Comparison of ENCODE assay signal across 8 cellular contexts in the genomic region with DNA sequence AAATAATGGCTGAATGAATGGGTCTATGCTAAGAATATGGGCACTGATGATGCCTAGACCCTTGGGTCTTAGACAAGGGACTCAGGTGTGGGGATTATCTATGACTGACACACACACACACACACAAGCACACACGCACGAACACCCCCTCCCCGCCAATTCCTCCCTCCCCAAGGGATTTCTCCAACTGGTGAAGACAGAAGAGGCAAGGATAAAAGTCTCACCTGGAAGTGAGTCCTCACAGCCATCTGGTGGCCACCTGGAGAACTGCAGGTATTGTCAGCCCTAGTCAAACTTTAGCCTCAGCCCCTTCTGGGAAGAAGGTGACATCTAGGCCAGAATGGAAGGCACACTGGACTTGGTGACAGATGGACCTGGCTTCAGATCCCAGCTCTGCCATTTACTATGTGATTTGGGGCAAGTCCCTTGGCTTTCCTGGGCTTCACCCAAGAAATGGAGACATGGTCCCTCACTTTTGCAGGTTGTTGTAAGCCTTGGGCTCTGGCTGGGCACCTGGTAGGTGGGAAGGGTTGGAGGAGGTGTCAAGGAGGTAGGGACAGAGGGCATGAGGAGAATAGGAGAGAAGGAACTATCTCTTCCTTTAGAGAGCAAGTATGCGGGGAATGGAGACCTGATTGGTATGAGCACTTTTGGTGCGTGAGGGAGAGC. TPM values are rescaled to one million over a fixed set of nuclear protein-coding genes. Genes with fewer than 3 reads are reported as not detected.
A peak's percentile ranks its signal among the peaks of the same experiment; 100 is the strongest.
DNase-seq lines count a peak whose midpoint lies in the region; ATAC-seq, FAIRE-seq and TF ChIP-seq lines count a peak whose summit lies in the region.

No MANE protein-coding gene starts in this region.

- ATAC-seq in K562 (peak; percentile 36), left colon (peak; percentile 37), GM21447 (IDR thresholded peaks at IDR 0.05; ENCODE audit: unreplicated experiment) (no peak)

- CTCF ChIA-PET in K562 (lab: Yijun Ruan, JAX; ENCODE audit: low intra/inter-chr PET ratio), result interaction anchor here (0.7 to 2.9 kb wide), 8 partner anchors 29 to 344 kb away, joined by 3 to 33 read pairs (median 8); no protein-coding TSS in a partner anchor

- DNase-seq in EL (peak; percentile 38), M059J (ENCODE audit: low read depth) (peak; percentile 61), T1000 (lab: John Stamatoyannopoulos, UW) (peak; percentile 34), K562 (ENCODE audit: extremely low read depth in 1 of 4, low spot score in 3 of 4) (peak; percentile 66 to 84 (median 74)), left colon (peak; percentile 67 to 86), AG08396 (ENCODE audit: low spot score) (no peak)
- DNase-seq in stimulated activated CD4-positive, alpha-beta T cell treated with anti-CD3 and anti-CD28 coated beads, TNF-alpha, amount 100 ng/mL, for 48 hours (ENCODE audit: low read depth in 3 of 3), result peak; percentile 43 to 73 (median 58)

- peaks cover 10% of the 10 kb centered on the region for H3K79me2 ChIP-seq in K562 (ENCODE audit: control insufficient read depth, insufficient read depth, low read length)

- no peak overlapping the region; a peak in 1 of 4 replicates for H3K9ac ChIP-seq in K562 (ENCODE audit: insufficient read depth in 1 of 2, low read depth in 2 of 2, low read length in 2 of 2)

- peak; percentile 79 to 95 for TF ChIP-seq RAD21 in K562 (CRISPR knock-in tag; conservative IDR thresholded peaks at IDR 0.05 in 1 of 2, IDR thresholded peaks at IDR 0.05 in 1 of 2)

- H3K4me2 ChIP-seq in K562 (ENCODE audit: insufficient read depth, low read length), result no peak overlapping the region

- H3K27me3 ChIP-seq in K562 (ENCODE audit: control insufficient read depth in 2 of 2, insufficient read depth in 2 of 2, low read length in 2 of 2), result no peaks in the 10 kb centered on the region

- intact Hi-C loops in K562 (cut with micrococcal nuclease) (loop anchor here (1.0 to 5.0 kb wide), 2 partner anchors 87 to 286 kb away; no protein-coding TSS in a partner anchor), left colon (cut with DNase I, micrococcal nuclease) (loop anchor here in 1 of 2 donors (5.0 to 10.0 kb wide), 2 partner anchors 54 to 86 kb away; no protein-coding TSS in a partner anchor)

- H3K4me3 ChIP-seq in K562, result no peak overlapping the region

- BruUV-seq in K562 (replicated peaks; lab: Mats Ljungman, UMichigan), result no TSS peak

- TF ChIP-seq EP300 in K562 (IDR thresholded peaks at IDR 0.05; ENCODE audit: low read length), result no peak

- TF ChIP-seq CTCF in K562 (IDR thresholded peaks at IDR 0.05 in 2 of 3, conservative IDR thresholded peaks at IDR 0.05 in 1 of 3; ENCODE audit: insufficient read depth in 2 of 3, low read depth in 1 of 3, low read length in 3 of 3), result peak; percentile 96 to 99 (median 98)

- no peaks in the 10 kb centered on the region for H3K36me3 ChIP-seq in K562 (ENCODE audit: control insufficient read depth, insufficient read depth, low read length)

- no peaks in the 10 kb centered on the region for H4K20me1 ChIP-seq in K562 (replicated peaks; ENCODE audit: control insufficient read depth, insufficient read depth, low read length)

- in situ Hi-C loops in K562 (cut with MboI), result loop anchor here (5.0 kb wide), 1 partner anchor 86 kb away; no protein-coding TSS in a partner anchor

- FAIRE-seq in K562 (lab: Jason Lieb, UNC), result peak; percentile 97

- H2AFZ ChIP-seq in K562 (ENCODE audit: low read depth, low read length), result no peak overlapping the region

- no peaks in the 10 kb centered on the region for H3K9me1 ChIP-seq in K562 (ENCODE audit: control insufficient read depth, insufficient read depth, low read length)

- no peak for TF ChIP-seq POLR2A in K562 (conservative IDR thresholded peaks at IDR 0.05)

- 33% methylated on average over 5 of the region's 5 CpGs for WGBS in K562 (ENCODE audit: insufficient coverage, low coverage, missing lambda C conversion rate)

- H3K4me1 ChIP-seq in K562 (replicated peaks in 1 of 2; ENCODE audit: control insufficient read depth in 2 of 2, insufficient read depth in 2 of 2, low read length in 2 of 2), result peaks cover 12 to 30% of the 10 kb centered on the region in 2 experiments

- H3K9me3 ChIP-seq in K562 (replicated peaks; ENCODE audit: control insufficient read depth, insufficient read depth, low read depth, low read length), result no peaks in the 10 kb centered on the region

- POLR2A ChIA-PET in K562 (lab: Yijun Ruan, JAX), result interaction anchor here (0.6 to 1.4 kb wide), 2 partner anchors 9 to 244 kb away, joined by 4 read pairs; no protein-coding TSS in a partner anchor

- no peak overlapping the region for H3K27ac ChIP-seq in K562 (ENCODE audit: extremely low read depth, low read depth, low read length)

RNA-seq across cellular contexts. Expression of a gene that starts 4.0 kb away (rescaled TPM):
- total RNA-seq in M059J (2014; rRNA removed; shearing (Covaris generic)), result 2.0 and 2.6 TPM in 2 replicates
- total RNA-seq in K562 (2011; cell fraction: chromatin; rRNA removed; ENCODE audit: low replicate concordance), result 14.5 and 40.1 TPM in 2 replicates
- 36.8 and 39.4 TPM in 2 replicates for total RNA-seq in K562 (2011; cell fraction: nucleolus; rRNA removed)
- total RNA-seq in K562 (2011; cell fraction: nucleoplasm; rRNA removed), result 27.8 and 27.9 TPM in 2 replicates
- 3.7 and 6.2 TPM in 2 replicates for total RNA-seq in K562 (2014; rRNA removed)
- total RNA-seq in K562 (2014; rRNA removed; fragmentation: Illumina TruSeq; extraction: Trizol), result 2.9 and 3.4 TPM in 2 replicates
- total RNA-seq in K562 (2015; rRNA removed; fragmentation: Illumina TruSeq; extraction: Trizol), result 3.5 and 3.7 TPM in 2 replicates
- 10.9 and 11.0 TPM in 2 replicates for total RNA-seq in K562 (2021)
- polyA plus RNA-seq in K562 (2011; rRNA removed), result 8.2 and 19.3 TPM in 2 replicates
- 26.0 and 34.4 TPM in 2 replicates for polyA plus RNA-seq in K562 (2011; cell fraction: cytosol; rRNA removed)
- polyA plus RNA-seq in K562 (2011; cell fraction: nucleus; rRNA removed), result 68.2 and 75.5 TPM in 2 replicates
- polyA plus RNA-seq in K562 (2012), result 10.0 and 10.7 TPM in 2 replicates
- 10.1 and 11.6 TPM in 2 replicates for polyA plus RNA-seq in K562 (2014; fragmentation: Illumina TruSeq; extraction: Trizol)
- polyA plus RNA-seq in K562 (2014; fragmentation: Nextera tagmentation; extraction: Ambion mirVana), result under 1 TPM; 0.24 to 0.59 TPM
- polyA plus RNA-seq in K562 (2014; rRNA removed), result 11.5 and 14.9 TPM in 2 replicates
- polyA minus RNA-seq in K562 (2011; rRNA and poly(A)+ RNA removed), result 8.0 and 9.3 TPM in 2 replicates
- polyA minus RNA-seq in K562 (2011; cell fraction: cytosol; rRNA and poly(A)+ RNA removed), result 7.3 and 7.9 TPM in 2 replicates
- polyA minus RNA-seq in K562 (2011; cell fraction: nucleus; rRNA and poly(A)+ RNA removed), result 11.1 and 11.6 TPM in 2 replicates
- total RNA-seq in left colon, result not detected

RNA-seq across cellular contexts. Expression of a gene that starts 5.3 kb away (rescaled TPM):
- 0.15 TPM in 1 of 2 replicates, not detected in the other for total RNA-seq in M059J (2014; rRNA removed; shearing (Covaris generic))
- 2.6 and 7.4 TPM in 2 replicates for total RNA-seq in K562 (2011; cell fraction: chromatin; rRNA removed; ENCODE audit: low replicate concordance)
- 5.0 and 5.4 TPM in 2 replicates for total RNA-seq in K562 (2011; cell fraction: nucleolus; rRNA removed)
- 5.1 and 5.8 TPM in 2 replicates for total RNA-seq in K562 (2011; cell fraction: nucleoplasm; rRNA removed)
- total RNA-seq in K562 (2014; rRNA removed) (0.29 and 0.45 TPM in 2 replicates), K562 (2014; rRNA removed; fragmentation: Illumina TruSeq; extraction: Trizol) (0.18 TPM in 1 of 2 replicates, not detected in the other), K562 (2015; rRNA removed; fragmentation: Illumina TruSeq; extraction: Trizol) (0.14 and 0.19 TPM in 2 replicates), K562 (2021) (0.49 and 0.72 TPM in 2 replicates), left colon (1 to 10 TPM in 1 of 2 donors, under 1 TPM in 1; 0.47 to 2.0 TPM)
- polyA plus RNA-seq in K562 (2011; rRNA removed) (0.92 and 2.8 TPM in 2 replicates), K562 (2014; fragmentation: Illumina TruSeq; extraction: Trizol) (0.31 and 0.65 TPM in 2 replicates), K562 (2014; fragmentation: Nextera tagmentation; extraction: Ambion mirVana) (under 1 TPM in 1 of 2 experiments, not detected in 1; 0.08 TPM), K562 (2014; rRNA removed) (0.63 and 0.91 TPM in 2 replicates)
- polyA plus RNA-seq in K562 (2011; cell fraction: cytosol; rRNA removed), result 0.92 and 1.2 TPM in 2 replicates
- polyA plus RNA-seq in K562 (2011; cell fraction: nucleus; rRNA removed), result 15.3 and 19.6 TPM in 2 replicates
- polyA plus RNA-seq in K562 (2012), result 1.2 and 1.7 TPM in 2 replicates
- 0.28 and 0.57 TPM in 2 replicates for polyA minus RNA-seq in K562 (2011; rRNA and poly(A)+ RNA removed)
- not detected in 2 replicates for polyA minus RNA-seq in K562 (2011; cell fraction: cytosol; rRNA and poly(A)+ RNA removed)
- polyA minus RNA-seq in K562 (2011; cell fraction: nucleus; rRNA and poly(A)+ RNA removed), result 1.1 and 2.4 TPM in 2 replicates

RNA-seq across cellular contexts. Expression of a gene that starts 13.8 kb away (rescaled TPM):
- not detected in 2 replicates for total RNA-seq in M059J (2014; rRNA removed; shearing (Covaris generic))
- not detected in 2 replicates for total RNA-seq in K562 (2011; cell fraction: chromatin; rRNA removed; ENCODE audit: low replicate concordance)
- not detected in 2 replicates for total RNA-seq in K562 (2011; cell fraction: nucleolus; rRNA removed)
- total RNA-seq in K562 (2011; cell fraction: nucleoplasm; rRNA removed), result not detected in 2 replicates
- total RNA-seq in K562 (2014; rRNA removed) (not detected in 2 replicates), K562 (2014; rRNA removed; fragmentation: Illumina TruSeq; extraction: Trizol) (not detected in 2 replicates), K562 (2015; rRNA removed; fragmentation: Illumina TruSeq; extraction: Trizol) (not detected in 2 replicates), K562 (2021) (0.31 and 0.49 TPM in 2 replicates), left colon (under 1 TPM; 0.45 to 0.76 TPM)
- polyA plus RNA-seq in K562 (2011; rRNA removed) (0.15 TPM in 1 of 2 replicates, not detected in the other), K562 (2014; fragmentation: Illumina TruSeq; extraction: Trizol) (not detected in 2 replicates), K562 (2014; fragmentation: Nextera tagmentation; extraction: Ambion mirVana) (not detected), K562 (2014; rRNA removed) (not detected in 2 replicates)
- polyA plus RNA-seq in K562 (2011; cell fraction: cytosol; rRNA removed), result 0.06 TPM in 1 of 2 replicates, not detected in the other
- 0.35 TPM in 1 of 2 replicates, not detected in the other for polyA plus RNA-seq in K562 (2011; cell fraction: nucleus; rRNA removed)
- polyA plus RNA-seq in K562 (2012), result 0.21 TPM in 1 of 2 replicates, not detected in the other
- not detected in 2 replicates for polyA minus RNA-seq in K562 (2011; rRNA and poly(A)+ RNA removed)
- polyA minus RNA-seq in K562 (2011; cell fraction: cytosol; rRNA and poly(A)+ RNA removed), result not detected in 2 replicates
- not detected in 2 replicates for polyA minus RNA-seq in K562 (2011; cell fraction: nucleus; rRNA and poly(A)+ RNA removed)

RNA-seq across cellular contexts. Expression of a gene that starts 21.7 kb away (rescaled TPM):
- total RNA-seq in M059J (2014; rRNA removed; shearing (Covaris generic)), result 9.2 and 18.1 TPM in 2 replicates
- total RNA-seq in K562 (2011; cell fraction: chromatin; rRNA removed; ENCODE audit: low replicate concordance), result 22.7 and 88.4 TPM in 2 replicates
- total RNA-seq in K562 (2011; cell fraction: nucleolus; rRNA removed), result 52.5 and 55.4 TPM in 2 replicates
- 27.7 and 28.5 TPM in 2 replicates for total RNA-seq in K562 (2011; cell fraction: nucleoplasm; rRNA removed)
- total RNA-seq in K562 (2014; rRNA removed), result 10.1 and 14.7 TPM in 2 replicates
- total RNA-seq in K562 (2014; rRNA removed; fragmentation: Illumina TruSeq; extraction: Trizol), result 5.0 and 6.2 TPM in 2 replicates
- 7.6 and 9.5 TPM in 2 replicates for total RNA-seq in K562 (2015; rRNA removed; fragmentation: Illumina TruSeq; extraction: Trizol)
- 18.1 and 21.9 TPM in 2 replicates for total RNA-seq in K562 (2021)
- polyA plus RNA-seq in K562 (2011; rRNA removed), result 4.7 and 13.2 TPM in 2 replicates
- polyA plus RNA-seq in K562 (2011; cell fraction: cytosol; rRNA removed), result 5.5 and 6.6 TPM in 2 replicates
- 101 and 102 TPM in 2 replicates for polyA plus RNA-seq in K562 (2011; cell fraction: nucleus; rRNA removed)
- 17.8 and 18.2 TPM in 2 replicates for polyA plus RNA-seq in K562 (2012)
- 7.0 and 9.0 TPM in 2 replicates for polyA plus RNA-seq in K562 (2014; fragmentation: Illumina TruSeq; extraction: Trizol)
- polyA plus RNA-seq in K562 (2014; fragmentation: Nextera tagmentation; extraction: Ambion mirVana), result 1 to 10 TPM in 1 of 2 experiments, under 1 TPM in 1; 0.99 to 1.5 TPM
- polyA plus RNA-seq in K562 (2014; rRNA removed), result 8.2 and 12.9 TPM in 2 replicates
- polyA minus RNA-seq in K562 (2011; rRNA and poly(A)+ RNA removed), result 3.1 and 4.9 TPM in 2 replicates
- 4.8 and 5.1 TPM in 2 replicates for polyA minus RNA-seq in K562 (2011; cell fraction: cytosol; rRNA and poly(A)+ RNA removed)
- 15.2 and 17.2 TPM in 2 replicates for polyA minus RNA-seq in K562 (2011; cell fraction: nucleus; rRNA and poly(A)+ RNA removed)
- total RNA-seq in left colon, result 10 to 100 TPM; 14.6 to 34.9 TPM

RNA-seq across cellular contexts. Expression of a gene that starts 46.6 kb away (rescaled TPM):
- 1.4 and 2.9 TPM in 2 replicates for total RNA-seq in M059J (2014; rRNA removed; shearing (Covaris generic))
- 18.4 and 69.1 TPM in 2 replicates for total RNA-seq in K562 (2011; cell fraction: chromatin; rRNA removed; ENCODE audit: low replicate concordance)
- total RNA-seq in K562 (2011; cell fraction: nucleolus; rRNA removed), result 29.5 and 45.5 TPM in 2 replicates
- 21.0 and 26.5 TPM in 2 replicates for total RNA-seq in K562 (2011; cell fraction: nucleoplasm; rRNA removed)
- total RNA-seq in K562 (2014; rRNA removed) (3.9 and 4.7 TPM in 2 replicates), K562 (2014; rRNA removed; fragmentation: Illumina TruSeq; extraction: Trizol) (0.55 and 0.57 TPM in 2 replicates), K562 (2015; rRNA removed; fragmentation: Illumina TruSeq; extraction: Trizol) (1.7 and 2.2 TPM in 2 replicates), K562 (2021) (6.0 and 9.3 TPM in 2 replicates), left colon (10 to 100 TPM; 12.9 to 15.2 TPM)
- polyA plus RNA-seq in K562 (2011; rRNA removed) (3.8 and 12.3 TPM in 2 replicates), K562 (2014; fragmentation: Illumina TruSeq; extraction: Trizol) (0.91 and 1.9 TPM in 2 replicates), K562 (2014; fragmentation: Nextera tagmentation; extraction: Ambion mirVana) (under 1 TPM; 0.04 to 0.27 TPM), K562 (2014; rRNA removed) (5.9 and 8.6 TPM in 2 replicates)
- polyA plus RNA-seq in K562 (2011; cell fraction: cytosol; rRNA removed), result 8.4 and 14.7 TPM in 2 replicates
- 114 and 120 TPM in 2 replicates for polyA plus RNA-seq in K562 (2011; cell fraction: nucleus; rRNA removed)
- polyA plus RNA-seq in K562 (2012), result 7.0 and 32.0 TPM in 2 replicates
- polyA minus RNA-seq in K562 (2011; rRNA and poly(A)+ RNA removed), result 3.0 and 6.4 TPM in 2 replicates
- 4.6 and 14.3 TPM in 2 replicates for polyA minus RNA-seq in K562 (2011; cell fraction: cytosol; rRNA and poly(A)+ RNA removed)
- 14.7 and 18.1 TPM in 2 replicates for polyA minus RNA-seq in K562 (2011; cell fraction: nucleus; rRNA and poly(A)+ RNA removed)
